1 cellular context compared by ENCODE assay signal in the genomic region with DNA sequence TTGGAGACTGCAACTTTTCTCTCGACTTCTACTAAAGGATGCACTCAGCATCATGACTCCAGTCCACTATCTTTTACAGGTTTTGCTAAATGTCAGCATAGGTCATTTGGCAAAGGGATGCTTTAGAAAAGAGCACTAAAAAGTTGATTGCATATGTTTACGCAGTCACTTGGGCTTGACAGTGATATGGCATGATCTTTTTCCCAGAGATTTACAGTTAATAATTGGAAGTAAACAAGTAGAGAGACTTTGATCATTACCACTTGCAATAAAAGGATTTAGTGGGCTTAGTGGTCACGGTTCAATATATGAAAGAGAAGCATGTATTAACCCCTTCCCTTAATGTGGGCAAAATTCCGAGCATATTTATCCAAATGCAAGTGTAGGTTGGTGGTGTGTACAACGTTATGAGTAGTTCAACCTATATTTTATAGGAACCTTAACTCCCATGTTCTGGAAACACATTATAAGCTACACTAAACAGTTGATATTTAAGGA.
TF ChIP-seq lines count a peak whose summit lies in the region.

No MANE protein-coding gene starts in this region.

TF ChIP-seq in liver, 16 proteins besides CTCF, POLR2A, EP300 and RAD21 (continued from another document):
- TF ChIP-seq JUND (IDR thresholded peaks at IDR 0.05) (no peak), FOXA1 (IDR thresholded peaks at IDR 0.05) (no peak), ATF3 (IDR thresholded peaks at IDR 0.05) (no peak), NR2F2 (IDR thresholded peaks at IDR 0.05) (no peak), MAX (IDR thresholded peaks at IDR 0.05) (no peak), GABPA (IDR thresholded peaks at IDR 0.05 in 1 of 2, conservative IDR thresholded peaks at IDR 0.05 in 1 of 2) (no peak), REST (IDR thresholded peaks at IDR 0.05) (no peak), SP1 (IDR thresholded peaks at IDR 0.05) (no peak)
